15 cellular contexts compared by ENCODE assay signal in the genomic region with DNA sequence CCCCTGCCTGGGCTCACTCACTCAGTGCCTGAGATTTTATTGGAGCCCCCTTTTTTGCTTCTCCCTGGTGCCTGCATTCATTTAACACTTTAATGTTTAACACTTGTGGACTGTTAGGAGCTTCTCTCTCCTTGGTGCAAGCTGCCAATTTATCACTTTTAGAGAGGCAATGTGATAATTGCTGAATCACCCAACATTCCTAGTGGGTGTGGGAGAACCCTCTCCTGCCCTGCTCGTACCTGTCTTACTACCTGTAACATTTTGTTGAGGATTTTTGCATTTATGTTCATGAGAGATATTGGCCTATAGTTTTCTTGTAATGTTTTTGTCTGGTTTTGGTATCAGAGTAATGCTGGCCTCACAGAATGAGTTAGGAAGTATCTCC. TPM values are rescaled to one million over a fixed set of nuclear protein-coding genes. Genes with fewer than 3 reads are reported as not detected.
DNase-seq lines count a peak whose midpoint lies in the region; ATAC-seq, FAIRE-seq and TF ChIP-seq lines count a peak whose summit lies in the region.
"Had no signal": no experiment of that assay in that cellular context is flagged by ENCODE, and none has a peak within 500 bp of the region (broad histone marks: within the 10 kb centered on the region; RNA-seq: fewer than 3 reads in every experiment).

No MANE protein-coding gene starts in this region.

- no peak overlapping the region for H2AFZ ChIP-seq in HepG2 (ENCODE audit: low read length)

- FAIRE-seq in HepG2 (lab: Jason Lieb, UNC) (no peak), RCC 7860 (lab: Jason Lieb, UNC) (peak; percentile 18)

- H3K79me2 ChIP-seq in HepG2 (ENCODE audit: insufficient read depth, low read length): peaks cover 97% of the 10 kb centered on the region

- in situ Hi-C loops in HepG2 (cut with HindIII; ENCODE audit: extremely low pct_ligation_motif_present, low pct_unique_long_range_greater_than_20kb): loop anchor here (25.0 kb wide), 1 partner anchor 1005 kb away; the partner anchor contains the start of genes ARL5B and NSUN6

- BruUV-seq in HepG2 (replicated peaks; lab: Mats Ljungman, UMichigan): no TSS peak

- no peaks in the 10 kb centered on the region for H4K20me1 ChIP-seq in HepG2 (ENCODE audit: insufficient read depth, low read length)

- TF ChIP-seq EP300 in HepG2 (IDR thresholded peaks at IDR 0.05; ENCODE audit: low read depth in 2 of 2, low read length in 2 of 2) (no peak), HepG2 (CRISPR knock-in tag; IDR thresholded peaks at IDR 0.05; ENCODE audit: borderline replicate concordance) (no peak), gastroesophageal sphincter (IDR thresholded peaks at IDR 0.05) (no peak)

- TF ChIP-seq CTCF in HepG2 (CRISPR knock-in tag; IDR thresholded peaks at IDR 0.05) (no peak), right lobe of liver (IDR thresholded peaks at IDR 0.05) (no peak), gastroesophageal sphincter (IDR thresholded peaks at IDR 0.05) (no peak)

- intact Hi-C loops in HepG2 (cut with micrococcal nuclease; ENCODE audit: unreplicated experiment) (no loop called here), right lobe of liver (cut with DNase I) (no loop called here)

- POLR2A ChIA-PET in HepG2 (lab: Yijun Ruan, JAX): no interaction called here

- CTCF ChIA-PET in HepG2 (lab: Yijun Ruan, JAX; ENCODE audit: low intra/inter-chr PET ratio, low total read pairs): no interaction called here

- H3K27ac ChIP-seq in HepG2 (ENCODE audit: extremely low read length, insufficient read depth, low read length): peak overlapping the region; percentile 15
- H3K27ac ChIP-seq in right lobe of liver: no peak overlapping the region
- H3K27ac ChIP-seq in gastroesophageal sphincter: no peak overlapping the region
- H3K27ac ChIP-seq: esophagus muscularis mucosa, SJCRH30 had no signal

- 96% methylated on average over 1 of the region's 1 CpG for WGBS in HepG2 (ENCODE audit: low lambda C conversion rate)
- WGBS in right lobe of liver (ENCODE audit: insufficient coverage, low coverage, low lambda C conversion rate, missing lambda C conversion rate): 56% methylated on average over 1 of the region's 1 CpG
- WGBS in gastroesophageal sphincter (ENCODE audit: low coverage in 1 of 2), 2 donors: 82 to 100% methylated on average over 1 of the region's 1 CpG

- H3K4me2 ChIP-seq in HepG2 (ENCODE audit: low read depth, low read length): no peak overlapping the region

- no peak overlapping the region for H3K9ac ChIP-seq in HepG2 (ENCODE audit: insufficient read depth, low read depth, low read length)

- DNase-seq in HepG2 (ENCODE audit: low spot score) (no peak), right lobe of liver (no peak), RCC 7860 (ENCODE audit: low spot score) (no peak), AML-193 (lab: John Stamatoyannopoulos, UW) (no peak), GOT3 (lab: John Stamatoyannopoulos, UW) (no peak)
- no peak for DNase-seq in effector CD4-positive, alpha-beta T cell
- DNase-seq: caudate nucleus; EL; NCI-H748 treated with DMSO at 0.1 percent for 48 hours; SJCRH30; spleen; stimulated activated CD4-positive, alpha-beta T cell treated with anti-CD3 and anti-CD28 coated beads, Interleukin-4, amount 100 ng/mL, for 4 hours had no signal

- no peak for TF ChIP-seq POLR2A in HepG2 (IDR thresholded peaks at IDR 0.05; ENCODE audit: insufficient read depth in 1 of 2, low read depth in 2 of 2, low read length in 2 of 2)
- TF ChIP-seq POLR2A in right lobe of liver (IDR thresholded peaks at IDR 0.05): no peak
- no peak for TF ChIP-seq POLR2A in gastroesophageal sphincter (IDR thresholded peaks at IDR 0.05)

- ATAC-seq in HepG2: no peak
- ATAC-seq in right lobe of liver: no peak
- peak; percentile 50 for ATAC-seq in esophagus mucosa
- no peak for ATAC-seq in gastroesophageal sphincter

- H3K4me1 ChIP-seq in HepG2 (ENCODE audit: insufficient read depth, low read length): peaks cover 49% of the 10 kb centered on the region
- no peaks in the 10 kb centered on the region for H3K4me1 ChIP-seq in right lobe of liver
- H3K4me1 ChIP-seq in gastroesophageal sphincter: peaks cover 0 to 12% (median 1%) of the 10 kb centered on the region in 3 donors
- H3K4me1 ChIP-seq: SJCRH30 had no signal

- peaks cover 0 to 16% of the 10 kb centered on the region in 2 experiments; a peak in 3 of 5 replicates for H3K36me3 ChIP-seq in HepG2 (replicated peaks in 1 of 2; ENCODE audit: control insufficient read depth in 1 of 2, insufficient read depth in 2 of 2, low read length in 2 of 2)
- H3K36me3 ChIP-seq in right lobe of liver: no peaks in the 10 kb centered on the region
- H3K36me3 ChIP-seq in gastroesophageal sphincter: no peaks in the 10 kb centered on the region

- no peak for TF ChIP-seq RAD21 in HepG2 (CRISPR knock-in tag; IDR thresholded peaks at IDR 0.05)

- peaks cover 7% of the 10 kb centered on the region for H3K9me3 ChIP-seq in HepG2 (ENCODE audit: low read length)
- H3K9me3 ChIP-seq in right lobe of liver: no peaks in the 10 kb centered on the region
- no peaks in the 10 kb centered on the region for H3K9me3 ChIP-seq in gastroesophageal sphincter
- H3K9me3 ChIP-seq: esophagus muscularis mucosa had no signal

- H3K4me3 ChIP-seq in HepG2 (replicated peaks in 1 of 3; ENCODE audit: insufficient read depth in 1 of 3, low read depth in 2 of 3, low read length in 3 of 3): no peak overlapping the region
- H3K4me3 ChIP-seq in right lobe of liver: no peak overlapping the region
- H3K4me3 ChIP-seq in gastroesophageal sphincter: no peak overlapping the region
- H3K4me3 ChIP-seq: esophagus muscularis mucosa, SJCRH30, spleen had no signal

- H3K27me3 ChIP-seq in HepG2 (ENCODE audit: control insufficient read depth in 1 of 2, insufficient read depth in 2 of 2, low read length in 2 of 2) (no peaks in the 10 kb centered on the region), right lobe of liver (no peaks in the 10 kb centered on the region), gastroesophageal sphincter (no peaks in the 10 kb centered on the region)
- H3K27me3 ChIP-seq: esophagus muscularis mucosa, SJCRH30, spleen had no signal

TF ChIP-seq in HepG2, 621 proteins besides CTCF, POLR2A, EP300 and RAD21 (continues in another document):
- TF ChIP-seq MATR3 (CRISPR knock-in tag; IDR thresholded peaks at IDR 0.05) (no peak), SYNCRIP (IDR thresholded peaks at IDR 0.05; ENCODE audit: insufficient read depth, low read depth, low read length) (no peak), ZNF451 (CRISPR knock-in tag; IDR thresholded peaks at IDR 0.05) (no peak)

RNA-seq across cellular contexts. Expression of gene STAM, which starts 13.2 kb away (rescaled TPM):
- total RNA-seq in HepG2 (2016; rRNA removed; fragmentation: Illumina TruSeq; extraction: Trizol) (25.1 and 31.7 TPM in 2 replicates), right lobe of liver (10 to 100 TPM in 2 of 6 experiments, 1 to 10 TPM in 4; 7.9 to 13.4 (median 8.2) TPM), esophagus mucosa (15.9 TPM), gastroesophageal sphincter (100 to 1,000 TPM in 1 of 4 donors, 10 to 100 TPM in 3; 14.9 to 192 (median 19.2) TPM)
- total RNA-seq in HepG2 (2016; cell fraction: cytosol; rRNA removed; fragmentation: Illumina TruSeq; extraction: Trizol; ENCODE audit: low read depth): 5.4 TPM in 2 replicates
- 26.6 and 29.6 TPM in 2 replicates for total RNA-seq in HepG2 (2016; cell fraction: insoluble cytoplasmic fraction; rRNA removed; fragmentation: Illumina TruSeq; extraction: Trizol)
- 11.2 and 11.3 TPM in 2 replicates for total RNA-seq in HepG2 (2016; cell fraction: membrane; rRNA removed; fragmentation: Illumina TruSeq; extraction: Trizol)
- 37.3 and 38.6 TPM in 2 replicates for total RNA-seq in HepG2 (2016; cell fraction: nucleus; rRNA removed; fragmentation: Illumina TruSeq; extraction: Trizol)
- polyA plus RNA-seq in HepG2 (2011; rRNA removed): 17.7 and 19.5 TPM in 2 replicates
- polyA plus RNA-seq in HepG2 (2011; cell fraction: cytosol; rRNA removed): 15.3 and 21.5 TPM in 2 replicates
- polyA plus RNA-seq in HepG2 (2011; cell fraction: nucleus; rRNA removed): 10.6 and 11.9 TPM in 2 replicates
- 15.8 and 19.6 TPM in 2 replicates for polyA plus RNA-seq in HepG2 (2012)
- 1.7 and 2.0 TPM in 2 replicates for polyA plus RNA-seq in HepG2 (2016; cell fraction: cytosol; fragmentation: Illumina TruSeq; extraction: Trizol; ENCODE audit: low read depth)
- polyA plus RNA-seq in HepG2 (2016; cell fraction: insoluble cytoplasmic fraction; fragmentation: Illumina TruSeq; extraction: Trizol; ENCODE audit: low read depth): 34.4 and 39.5 TPM in 2 replicates
- 5.8 and 6.3 TPM in 2 replicates for polyA plus RNA-seq in HepG2 (2016; cell fraction: membrane; fragmentation: Illumina TruSeq; extraction: Trizol; ENCODE audit: low read depth)
- polyA plus RNA-seq in HepG2 (2016; cell fraction: nucleus; fragmentation: Illumina TruSeq; extraction: Trizol; ENCODE audit: insufficient read depth, low read depth): 24.4 and 25.4 TPM in 2 replicates
- 22.5 and 30.1 TPM in 2 replicates for polyA minus RNA-seq in HepG2 (2011; rRNA and poly(A)+ RNA removed; ENCODE audit: low replicate concordance)
- polyA minus RNA-seq in HepG2 (2011; cell fraction: cytosol; rRNA and poly(A)+ RNA removed): 20.3 and 26.5 TPM in 2 replicates
- 95.6 and 102 TPM in 2 replicates for polyA minus RNA-seq in HepG2 (2011; cell fraction: nucleus; rRNA and poly(A)+ RNA removed)

RNA-seq across cellular contexts. Expression of gene HACD1, which starts 39.9 kb away (rescaled TPM):
- total RNA-seq in HepG2 (2016; rRNA removed; fragmentation: Illumina TruSeq; extraction: Trizol) (31.7 and 47.6 TPM in 2 replicates), right lobe of liver (1 to 10 TPM in 5 of 6 experiments, under 1 TPM in 1; 0.79 to 6.4 (median 1.7) TPM), esophagus mucosa (19.0 TPM), gastroesophageal sphincter (10 to 100 TPM; 46.7 to 96.7 (median 82.6) TPM)
- total RNA-seq in HepG2 (2016; cell fraction: cytosol; rRNA removed; fragmentation: Illumina TruSeq; extraction: Trizol; ENCODE audit: low read depth): 24.9 and 27.9 TPM in 2 replicates
- 34.4 and 46.4 TPM in 2 replicates for total RNA-seq in HepG2 (2016; cell fraction: insoluble cytoplasmic fraction; rRNA removed; fragmentation: Illumina TruSeq; extraction: Trizol)
- total RNA-seq in HepG2 (2016; cell fraction: membrane; rRNA removed; fragmentation: Illumina TruSeq; extraction: Trizol): 36.8 and 37.9 TPM in 2 replicates
- total RNA-seq in HepG2 (2016; cell fraction: nucleus; rRNA removed; fragmentation: Illumina TruSeq; extraction: Trizol): 41.2 and 41.6 TPM in 2 replicates
- 34.2 and 43.4 TPM in 2 replicates for polyA plus RNA-seq in HepG2 (2011; rRNA removed)
- polyA plus RNA-seq in HepG2 (2011; cell fraction: cytosol; rRNA removed): 12.3 and 17.0 TPM in 2 replicates
- polyA plus RNA-seq in HepG2 (2011; cell fraction: nucleus; rRNA removed): 16.5 and 23.0 TPM in 2 replicates
- polyA plus RNA-seq in HepG2 (2012): 24.3 and 26.8 TPM in 2 replicates
- polyA plus RNA-seq in HepG2 (2016; cell fraction: cytosol; fragmentation: Illumina TruSeq; extraction: Trizol; ENCODE audit: low read depth): 37.7 and 37.9 TPM in 2 replicates
- polyA plus RNA-seq in HepG2 (2016; cell fraction: insoluble cytoplasmic fraction; fragmentation: Illumina TruSeq; extraction: Trizol; ENCODE audit: low read depth): 30.1 and 31.0 TPM in 2 replicates
- polyA plus RNA-seq in HepG2 (2016; cell fraction: membrane; fragmentation: Illumina TruSeq; extraction: Trizol; ENCODE audit: low read depth): 31.9 and 36.7 TPM in 2 replicates
- 55.5 and 64.1 TPM in 2 replicates for polyA plus RNA-seq in HepG2 (2016; cell fraction: nucleus; fragmentation: Illumina TruSeq; extraction: Trizol; ENCODE audit: insufficient read depth, low read depth)
- 22.0 and 22.8 TPM in 2 replicates for polyA minus RNA-seq in HepG2 (2011; rRNA and poly(A)+ RNA removed; ENCODE audit: low replicate concordance)
- polyA minus RNA-seq in HepG2 (2011; cell fraction: cytosol; rRNA and poly(A)+ RNA removed): 12.8 and 18.0 TPM in 2 replicates
- 23.7 and 24.9 TPM in 2 replicates for polyA minus RNA-seq in HepG2 (2011; cell fraction: nucleus; rRNA and poly(A)+ RNA removed)
